27 cellular contexts compared by ENCODE assay signal in the genomic region with DNA sequence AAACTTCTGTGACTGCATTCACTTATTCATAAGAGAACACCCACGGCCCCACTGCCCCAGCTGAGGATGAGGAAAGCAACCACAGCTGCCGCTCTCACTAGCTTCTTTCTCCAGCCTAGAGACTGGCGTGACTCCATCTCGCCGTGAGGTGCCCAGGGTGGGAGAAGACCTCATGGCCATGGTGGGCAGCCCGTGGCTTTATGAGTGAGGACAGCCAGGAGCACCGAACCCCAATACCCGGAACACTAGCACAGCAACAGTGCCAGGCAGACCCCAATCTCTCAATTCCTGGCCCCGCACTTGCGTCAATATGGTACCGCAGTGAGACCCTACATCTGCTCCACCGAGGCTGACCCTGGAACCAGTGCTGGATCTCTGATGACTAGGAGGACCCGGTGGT.
"Had no signal": no experiment of that assay in that cellular context is flagged by ENCODE, and none has a peak within 500 bp of the region (broad histone marks: within the 10 kb centered on the region; RNA-seq: fewer than 3 reads in every experiment).

No MANE protein-coding gene starts in this region.

- FAIRE-seq: endometrium, islet of Langerhans, pancreas had no signal

- ATAC-seq: effector memory CD8-positive, alpha-beta T cell; heart right ventricle; left ventricle myocardium superior; natural killer cell; pancreas; stimulated activated naive B cell treated with anti-CD40 and anti-IgM and Interleukin-4, amounts not matched to agents 10 μg/mL and 1 μg/mL and 100 μg/mL, for 72 hours; upper lobe of right lung had no signal

- H3K4me3 ChIP-seq: coronary artery, esophagus squamous epithelium, heart right ventricle, lung, pancreas, skin epidermis, suprapubic skin, transverse colon, upper lobe of right lung, vagina had no signal

- H3K27ac Mint-ChIP-seq: effector memory CD8-positive, alpha-beta T cell; memory B cell; natural killer cell; progenitor cell of endocrine pancreas; stimulated activated naive B cell treated with anti-CD40 and anti-IgM and Interleukin-4, amounts not matched to agents 10 μg/mL and 1 μg/mL and 100 μg/mL, for 72 hours; stimulated activated naive CD8-positive, alpha-beta T cell treated with anti-CD3 and anti-CD28 coated beads, Interleukin-15, Interleukin-2, amounts not matched to agents 100 ng/mL and 50 ng/mL, for 24 hours had no signal

- H3K4me3 Mint-ChIP-seq: effector memory CD8-positive, alpha-beta T cell; memory B cell; natural killer cell; stimulated activated naive B cell treated with anti-CD40 and anti-IgM and Interleukin-4, amounts not matched to agents 10 μg/mL and 1 μg/mL and 100 μg/mL, for 72 hours; stimulated activated naive CD8-positive, alpha-beta T cell treated with anti-CD3 and anti-CD28 coated beads, Interleukin-15, Interleukin-2, amounts not matched to agents 100 ng/mL and 50 ng/mL, for 24 hours had no signal

- H3K27me3 ChIP-seq: pancreas, transverse colon, upper lobe of right lung, vagina had no signal

- H3K27ac ChIP-seq: coronary artery, esophagus squamous epithelium, heart right ventricle, neutrophil, pancreas, suprapubic skin, transverse colon, upper lobe of right lung, vagina had no signal

- H3K36me3 Mint-ChIP-seq: memory B cell; natural killer cell; stimulated activated naive B cell treated with anti-CD40 and anti-IgM and Interleukin-4, amounts not matched to agents 10 μg/mL and 1 μg/mL and 100 μg/mL, for 72 hours had no signal

- H3K4me1 ChIP-seq: esophagus squamous epithelium, pancreas, suprapubic skin, transverse colon, upper lobe of right lung, vagina had no signal

- H3K9me3 ChIP-seq: esophagus squamous epithelium, heart right ventricle, neutrophil, pancreas, suprapubic skin, transverse colon, upper lobe of right lung, vagina had no signal

- H3K9me3 Mint-ChIP-seq: effector memory CD8-positive, alpha-beta T cell; memory B cell; natural killer cell; stimulated activated naive CD8-positive, alpha-beta T cell treated with anti-CD3 and anti-CD28 coated beads, Interleukin-15, Interleukin-2, amounts not matched to agents 100 ng/mL and 50 ng/mL, for 24 hours had no signal

- H3K4me1 Mint-ChIP-seq: memory B cell; stimulated activated naive B cell treated with anti-CD40 and anti-IgM and Interleukin-4, amounts not matched to agents 10 μg/mL and 1 μg/mL and 100 μg/mL, for 72 hours had no signal

- H3K36me3 ChIP-seq: esophagus squamous epithelium, heart right ventricle, neutrophil, pancreas, suprapubic skin, transverse colon, upper lobe of right lung, vagina had no signal

- DNase-seq: effector memory CD8-positive, alpha-beta T cell; erythroblast; esophagus squamous epithelium; foreskin melanocyte; glutamatergic neuron; heart right ventricle; hippocampal formation; kidney glomerular epithelial cell; left ventricle myocardium superior; natural killer cell; stimulated activated CD4-positive, alpha-beta T cell treated with anti-CD3 and anti-CD28 coated beads, Interleukin-15, amount 100 ng/mL, for 24 hours; stimulated activated CD4-positive, alpha-beta T cell treated with anti-CD3 and anti-CD28 coated beads, Interleukin-2, amount 100 ng/mL, for 48 hours; stimulated activated naive B cell treated with anti-CD40 and anti-IgM and Interleukin-4, amounts not matched to agents 10 μg/mL and 1 μg/mL and 100 μg/mL, for 72 hours; transverse colon; upper lobe of right lung had no signal
